ENCODE assay signal across 1 cellular context in the genomic region with DNA sequence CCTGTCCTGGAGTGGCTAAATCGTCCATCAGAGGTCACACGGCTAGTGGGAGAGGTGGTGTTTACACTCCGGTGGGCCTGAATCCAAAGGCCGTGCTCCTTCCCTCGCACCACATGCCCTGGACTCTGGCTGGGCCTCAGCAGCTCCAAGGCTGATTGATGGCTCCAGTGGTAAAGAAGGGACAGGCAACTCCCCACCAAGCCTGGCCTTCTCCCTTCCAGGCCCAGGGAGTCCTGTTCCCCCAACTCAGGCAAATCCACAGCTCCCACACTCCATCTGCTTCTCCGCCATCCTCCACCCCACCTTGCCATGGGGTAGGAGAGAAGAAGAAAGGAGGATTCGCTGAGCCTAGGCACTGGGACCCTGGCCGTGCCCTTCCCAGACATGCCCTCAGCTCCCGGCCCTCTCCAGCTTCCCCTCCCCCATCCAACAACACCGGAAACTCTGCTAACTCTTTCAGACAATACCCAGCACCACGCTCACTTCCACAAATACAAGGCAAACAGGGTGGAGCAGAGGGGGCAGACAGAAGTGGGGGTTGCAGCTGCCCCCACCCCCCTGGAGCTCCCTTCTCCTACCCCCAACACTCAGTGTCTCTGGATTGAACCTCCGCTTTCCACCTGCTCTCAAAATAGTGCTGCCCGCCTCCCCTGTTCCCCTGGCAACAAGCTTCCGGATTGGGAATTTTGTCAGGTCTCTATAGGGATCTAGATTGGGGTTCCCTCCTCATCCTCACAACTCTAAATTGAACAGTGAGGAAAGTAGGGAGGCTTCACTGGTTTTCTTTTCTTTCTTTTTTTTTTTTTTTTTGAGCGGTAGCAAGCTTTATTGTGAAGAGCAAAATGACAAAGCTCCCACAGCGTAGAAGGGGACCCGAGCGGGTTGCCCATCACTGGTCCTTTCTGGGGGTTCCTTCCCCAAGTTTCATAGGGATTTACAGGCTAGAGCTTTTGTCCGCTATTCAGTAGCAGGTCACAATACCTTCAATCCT.
A peak's percentile ranks its signal among the peaks of the same experiment; 100 is the strongest.
TF ChIP-seq lines count a peak whose summit lies in the region.

No MANE protein-coding gene starts in this region.

TF ChIP-seq in K562, 482 proteins besides CTCF, POLR2A, EP300 and RAD21:
- TF ChIP-seq POLR2G (IDR thresholded peaks at IDR 0.05; ENCODE audit: low read depth, low read length) (peak; percentile 41; the same call in 1 of the 2 replicates), RBFOX2 (IDR thresholded peaks at IDR 0.05; ENCODE audit: low read depth, low read length) (peak; percentile 46), ZNF384 (IDR thresholded peaks at IDR 0.05; ENCODE audit: low read depth, low read length) (peak; percentile 86), NR4A1 (CRISPR knock-in tag; IDR thresholded peaks at IDR 0.05) (no peak), NR4A1 (tag; IDR thresholded peaks at IDR 0.05) (no peak), CREM (IDR thresholded peaks at IDR 0.05; ENCODE audit: low read depth) (no peak), TRIM24 (IDR thresholded peaks at IDR 0.05) (no peak), EZH2 (IDR thresholded peaks at IDR 0.05; ENCODE audit: borderline replicate concordance, low read depth, low read length) (no peak)
- TF ChIP-seq, protein P1, sequence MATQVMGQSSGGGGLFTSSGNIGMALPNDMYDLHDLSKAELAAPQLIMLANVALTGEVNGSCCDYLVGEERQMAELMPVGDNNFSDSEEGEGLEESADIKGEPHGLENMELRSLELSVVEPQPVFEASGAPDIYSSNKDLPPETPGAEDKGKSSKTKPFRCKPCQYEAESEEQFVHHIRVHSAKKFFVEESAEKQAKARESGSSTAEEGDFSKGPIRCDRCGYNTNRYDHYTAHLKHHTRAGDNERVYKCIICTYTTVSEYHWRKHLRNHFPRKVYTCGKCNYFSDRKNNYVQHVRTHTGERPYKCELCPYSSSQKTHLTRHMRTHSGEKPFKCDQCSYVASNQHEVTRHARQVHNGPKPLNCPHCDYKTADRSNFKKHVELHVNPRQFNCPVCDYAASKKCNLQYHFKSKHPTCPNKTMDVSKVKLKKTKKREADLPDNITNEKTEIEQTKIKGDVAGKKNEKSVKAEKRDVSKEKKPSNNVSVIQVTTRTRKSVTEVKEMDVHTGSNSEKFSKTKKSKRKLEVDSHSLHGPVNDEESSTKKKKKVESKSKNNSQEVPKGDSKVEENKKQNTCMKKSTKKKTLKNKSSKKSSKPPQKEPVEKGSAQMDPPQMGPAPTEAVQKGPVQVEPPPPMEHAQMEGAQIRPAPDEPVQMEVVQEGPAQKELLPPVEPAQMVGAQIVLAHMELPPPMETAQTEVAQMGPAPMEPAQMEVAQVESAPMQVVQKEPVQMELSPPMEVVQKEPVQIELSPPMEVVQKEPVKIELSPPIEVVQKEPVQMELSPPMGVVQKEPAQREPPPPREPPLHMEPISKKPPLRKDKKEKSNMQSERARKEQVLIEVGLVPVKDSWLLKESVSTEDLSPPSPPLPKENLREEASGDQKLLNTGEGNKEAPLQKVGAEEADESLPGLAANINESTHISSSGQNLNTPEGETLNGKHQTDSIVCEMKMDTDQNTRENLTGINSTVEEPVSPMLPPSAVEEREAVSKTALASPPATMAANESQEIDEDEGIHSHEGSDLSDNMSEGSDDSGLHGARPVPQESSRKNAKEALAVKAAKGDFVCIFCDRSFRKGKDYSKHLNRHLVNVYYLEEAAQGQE (CRISPR knock-in tag; IDR thresholded peaks at IDR 0.05; ENCODE audit: low read depth) = no peak
- TF ChIP-seq, protein P2, sequence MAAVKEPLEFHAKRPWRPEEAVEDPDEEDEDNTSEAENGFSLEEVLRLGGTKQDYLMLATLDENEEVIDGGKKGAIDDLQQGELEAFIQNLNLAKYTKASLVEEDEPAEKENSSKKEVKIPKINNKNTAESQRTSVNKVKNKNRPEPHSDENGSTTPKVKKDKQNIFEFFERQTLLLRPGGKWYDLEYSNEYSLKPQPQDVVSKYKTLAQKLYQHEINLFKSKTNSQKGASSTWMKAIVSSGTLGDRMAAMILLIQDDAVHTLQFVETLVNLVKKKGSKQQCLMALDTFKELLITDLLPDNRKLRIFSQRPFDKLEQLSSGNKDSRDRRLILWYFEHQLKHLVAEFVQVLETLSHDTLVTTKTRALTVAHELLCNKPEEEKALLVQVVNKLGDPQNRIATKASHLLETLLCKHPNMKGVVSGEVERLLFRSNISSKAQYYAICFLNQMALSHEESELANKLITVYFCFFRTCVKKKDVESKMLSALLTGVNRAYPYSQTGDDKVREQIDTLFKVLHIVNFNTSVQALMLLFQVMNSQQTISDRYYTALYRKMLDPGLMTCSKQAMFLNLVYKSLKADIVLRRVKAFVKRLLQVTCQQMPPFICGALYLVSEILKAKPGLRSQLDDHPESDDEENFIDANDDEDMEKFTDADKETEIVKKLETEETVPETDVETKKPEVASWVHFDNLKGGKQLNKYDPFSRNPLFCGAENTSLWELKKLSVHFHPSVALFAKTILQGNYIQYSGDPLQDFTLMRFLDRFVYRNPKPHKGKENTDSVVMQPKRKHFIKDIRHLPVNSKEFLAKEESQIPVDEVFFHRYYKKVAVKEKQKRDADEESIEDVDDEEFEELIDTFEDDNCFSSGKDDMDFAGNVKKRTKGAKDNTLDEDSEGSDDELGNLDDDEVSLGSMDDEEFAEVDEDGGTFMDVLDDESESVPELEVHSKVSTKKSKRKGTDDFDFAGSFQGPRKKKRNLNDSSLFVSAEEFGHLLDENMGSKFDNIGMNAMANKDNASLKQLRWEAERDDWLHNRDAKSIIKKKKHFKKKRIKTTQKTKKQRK (IDR thresholded peaks at IDR 0.05; ENCODE audit: borderline replicate concordance, low read depth, low read length) = no peak
- TF ChIP-seq, protein P3, sequence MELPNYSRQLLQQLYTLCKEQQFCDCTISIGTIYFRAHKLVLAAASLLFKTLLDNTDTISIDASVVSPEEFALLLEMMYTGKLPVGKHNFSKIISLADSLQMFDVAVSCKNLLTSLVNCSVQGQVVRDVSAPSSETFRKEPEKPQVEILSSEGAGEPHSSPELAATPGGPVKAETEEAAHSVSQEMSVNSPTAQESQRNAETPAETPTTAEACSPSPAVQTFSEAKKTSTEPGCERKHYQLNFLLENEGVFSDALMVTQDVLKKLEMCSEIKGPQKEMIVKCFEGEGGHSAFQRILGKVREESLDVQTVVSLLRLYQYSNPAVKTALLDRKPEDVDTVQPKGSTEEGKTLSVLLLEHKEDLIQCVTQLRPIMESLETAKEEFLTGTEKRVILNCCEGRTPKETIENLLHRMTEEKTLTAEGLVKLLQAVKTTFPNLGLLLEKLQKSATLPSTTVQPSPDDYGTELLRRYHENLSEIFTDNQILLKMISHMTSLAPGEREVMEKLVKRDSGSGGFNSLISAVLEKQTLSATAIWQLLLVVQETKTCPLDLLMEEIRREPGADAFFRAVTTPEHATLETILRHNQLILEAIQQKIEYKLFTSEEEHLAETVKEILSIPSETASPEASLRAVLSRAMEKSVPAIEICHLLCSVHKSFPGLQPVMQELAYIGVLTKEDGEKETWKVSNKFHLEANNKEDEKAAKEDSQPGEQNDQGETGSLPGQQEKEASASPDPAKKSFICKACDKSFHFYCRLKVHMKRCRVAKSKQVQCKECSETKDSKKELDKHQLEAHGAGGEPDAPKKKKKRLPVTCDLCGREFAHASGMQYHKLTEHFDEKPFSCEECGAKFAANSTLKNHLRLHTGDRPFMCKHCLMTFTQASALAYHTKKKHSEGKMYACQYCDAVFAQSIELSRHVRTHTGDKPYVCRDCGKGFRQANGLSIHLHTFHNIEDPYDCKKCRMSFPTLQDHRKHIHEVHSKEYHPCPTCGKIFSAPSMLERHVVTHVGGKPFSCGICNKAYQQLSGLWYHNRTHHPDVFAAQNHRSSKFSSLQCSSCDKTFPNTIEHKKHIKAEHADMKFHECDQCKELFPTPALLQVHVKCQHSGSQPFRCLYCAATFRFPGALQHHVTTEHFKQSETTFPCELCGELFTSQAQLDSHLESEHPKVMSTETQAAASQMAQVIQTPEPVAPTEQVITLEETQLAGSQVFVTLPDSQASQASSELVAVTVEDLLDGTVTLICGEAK (IDR thresholded peaks at IDR 0.05) = peak; percentile 79
- TF ChIP-seq, protein P3 (CRISPR knock-in tag; IDR thresholded peaks at IDR 0.05) = peak; percentile 77
